In genomic region chr14:51244591-51244990, GRCh38 we compare ENCODE assay signal across 18 cellular contexts.
"Had no signal": no experiment of that assay in that cellular context is flagged by ENCODE, and none has a peak within 500 bp of the region (broad histone marks: within the 10 kb centered on the region; RNA-seq: fewer than 3 reads in every experiment).

No MANE protein-coding gene starts in this region.

- H3K36me3 ChIP-seq: uterus had no signal

- DNase-seq: activated B cell treated with CpG ODN at 0.5 μM for 24 hours; activated CD4-positive, alpha-beta T cell treated with anti-CD3 and anti-CD28 coated beads for 4 hours; activated CD4-positive, alpha-beta T cell treated with anti-CD3 and anti-CD28 coated beads, Interleukin-2, amount 50 U/mL, for 48 hours; activated gamma-delta T cell treated with Interleukin-2 at 50 U/mL for 16 hours; anterior cingulate cortex; effector CD4-positive, alpha-beta T cell; foreskin keratinocyte; immature natural killer cell; naive thymus-derived CD4-positive, alpha-beta T cell; retina; stimulated activated CD4-positive, alpha-beta T cell treated with anti-CD3 and anti-CD28 coated beads, Interleukin-2, amount 100 ng/mL, for 48 hours; stimulated activated CD8-positive, alpha-beta memory T cell treated with anti-CD3 and anti-CD28 coated beads, Interleukin-4, amount 100 ng/mL, for 48 hours; stimulated activated naive B cell treated with anti-CD40 and anti-IgM and Interleukin-4, amounts not matched to agents 10 μg/mL and 1 μg/mL and 100 μg/mL, for 72 hours; T1000; transverse colon; uterus had no signal

- ATAC-seq: foreskin keratinocyte; left lobe of liver; naive thymus-derived CD4-positive, alpha-beta T cell; stimulated activated naive B cell treated with anti-CD40 and anti-IgM and Interleukin-4, amounts not matched to agents 10 μg/mL and 1 μg/mL and 100 μg/mL, for 72 hours had no signal

- H3K27ac ChIP-seq: foreskin keratinocyte, transverse colon, uterus had no signal

- H3K4me3 ChIP-seq: lung, transverse colon, uterus had no signal

- H3K27me3 ChIP-seq: foreskin keratinocyte, transverse colon, uterus had no signal

- H3K4me1 ChIP-seq: uterus had no signal

- H3K9me3 ChIP-seq: transverse colon, uterus had no signal
